ENCODE assay signal across 12 cellular contexts in genomic region chr7:80014507-80014906, GRCh38.
A peak's percentile ranks its signal among the peaks of the same experiment; 100 is the strongest.
DNase-seq lines count a peak whose midpoint lies in the region; ATAC-seq and TF ChIP-seq lines count a peak whose summit lies in the region.
"Had no signal": no experiment of that assay in that cellular context is flagged by ENCODE, and none has a peak within 500 bp of the region (broad histone marks: within the 10 kb centered on the region; RNA-seq: fewer than 3 reads in every experiment).

No MANE protein-coding gene starts in this region.

- no peaks in the 10 kb centered on the region for H3K9me3 Mint-ChIP-seq in stimulated activated naive B cell treated with anti-CD40 and anti-IgM and Interleukin-4, amounts not matched to agents 10 μg/mL and 1 μg/mL and 100 μg/mL, for 72 hours
- H3K9me3 Mint-ChIP-seq: T-helper 1 cell treated with Interleukin-12 subunit alpha and Interleukin-12 subunit beta and Interleukin-4 antibody, amounts not matched to agents 30 μg/mL and 1 μg/mL, for 36 hours had no signal

- TF ChIP-seq CTCF in fibroblast of the aortic adventitia (IDR thresholded peaks at IDR 0.05; ENCODE audit: insufficient read depth, low read length), result no peak

- no peak overlapping the region for H3K4me3 Mint-ChIP-seq in stimulated activated naive B cell treated with anti-CD40 and anti-IgM and Interleukin-4, amounts not matched to agents 10 μg/mL and 1 μg/mL and 100 μg/mL, for 72 hours
- H3K4me3 Mint-ChIP-seq: T-helper 1 cell treated with Interleukin-12 subunit alpha and Interleukin-12 subunit beta and Interleukin-4 antibody, amounts not matched to agents 30 μg/mL and 1 μg/mL, for 36 hours had no signal

- H3K4me1 Mint-ChIP-seq in stimulated activated naive B cell treated with anti-CD40 and anti-IgM and Interleukin-4, amounts not matched to agents 10 μg/mL and 1 μg/mL and 100 μg/mL, for 72 hours, result no peaks in the 10 kb centered on the region

- no peak for ATAC-seq in stimulated activated naive B cell treated with anti-CD40 and anti-IgM and Interleukin-4, amounts not matched to agents 10 μg/mL and 1 μg/mL and 100 μg/mL, for 72 hours (replicated peaks)
- ATAC-seq: left ventricle myocardium superior had no signal

- H3K27me3 Mint-ChIP-seq in stimulated activated naive B cell treated with anti-CD40 and anti-IgM and Interleukin-4, amounts not matched to agents 10 μg/mL and 1 μg/mL and 100 μg/mL, for 72 hours, result no peaks in the 10 kb centered on the region
- H3K27me3 Mint-ChIP-seq: progenitor cell of endocrine pancreas had no signal

- DNase-seq in DMS53 (lab: John Stamatoyannopoulos, UW) (peak; percentile 38), DMS53 treated with DMSO at 0.1 percent for 48 hours (lab: John Stamatoyannopoulos, UW; ENCODE audit: unreplicated experiment) (no peak), RPMI8226 (peak; percentile 9), fibroblast of the aortic adventitia (ENCODE audit: low read depth) (peak; percentile 54), skeletal muscle cell (ENCODE audit: low read depth) (peak; percentile 33), NCI-H446 (lab: John Stamatoyannopoulos, UW) (no peak)
- no peak for DNase-seq in activated naive CD4-positive, alpha-beta T cell (lab: John Stamatoyannopoulos, UW)
- DNase-seq in stimulated activated naive B cell treated with anti-CD40 and anti-IgM and Interleukin-4, amounts not matched to agents 10 μg/mL and 1 μg/mL and 100 μg/mL, for 72 hours, result no peak
- DNase-seq: left ventricle myocardium superior, NCI-H526 treated with DMSO at 0.1 percent for 48 hours had no signal

- no peaks in the 10 kb centered on the region for H3K36me3 Mint-ChIP-seq in stimulated activated naive B cell treated with anti-CD40 and anti-IgM and Interleukin-4, amounts not matched to agents 10 μg/mL and 1 μg/mL and 100 μg/mL, for 72 hours

- no peak overlapping the region for H3K27ac Mint-ChIP-seq in stimulated activated naive B cell treated with anti-CD40 and anti-IgM and Interleukin-4, amounts not matched to agents 10 μg/mL and 1 μg/mL and 100 μg/mL, for 72 hours
- H3K27ac Mint-ChIP-seq: progenitor cell of endocrine pancreas; T-helper 1 cell treated with Interleukin-12 subunit alpha and Interleukin-12 subunit beta and Interleukin-4 antibody, amounts not matched to agents 30 μg/mL and 1 μg/mL, for 36 hours had no signal

- no peak overlapping the region for H3K4me3 ChIP-seq in fibroblast of the aortic adventitia (ENCODE audit: low read depth, low read length)
- no peak overlapping the region for H3K4me3 ChIP-seq in skeletal muscle cell (ENCODE audit: low read depth, low read length)

Comparison
In these comparisons a context has a peak if more than half of its experiments do, and no peak if none do; other contexts are left out.
1. DNase-seq: peak in DMS53 (single experiment), RPMI8226 (single experiment), fibroblast of the aortic adventitia (single experiment) and skeletal muscle cell (single experiment); none in DMS53 treated with DMSO at 0.1 percent for 48 hours (single experiment), NCI-H446 (0 of 2), activated naive CD4-positive, alpha-beta T cell (0 of 4) and stimulated activated naive B cell treated with anti-CD40 and anti-IgM and Interleukin-4, amounts not matched to agents 10 μg/mL and 1 μg/mL and 100 μg/mL, for 72 hours (single experiment).